In genomic region chr3:59750391-59750790, GRCh38 we compare ENCODE assay signal across 17 cellular contexts.
"Had no signal": no experiment of that assay in that cellular context is flagged by ENCODE, and none has a peak within 500 bp of the region (broad histone marks: within the 10 kb centered on the region; RNA-seq: fewer than 3 reads in every experiment).

No MANE protein-coding gene starts in this region.

- H3K27me3 ChIP-seq: gastrocnemius medialis, heart right ventricle, testis, tibial nerve had no signal

- H3K4me3 ChIP-seq: coronary artery, gastrocnemius medialis, heart right ventricle, testis, tibial nerve had no signal

- H3K27ac ChIP-seq: coronary artery, gastrocnemius medialis, heart right ventricle, testis, tibial nerve had no signal

- H3K27ac Mint-ChIP-seq: naive thymus-derived CD8-positive, alpha-beta T cell; stimulated activated naive B cell treated with anti-CD40 and anti-IgM and Interleukin-4, amounts not matched to agents 10 μg/mL and 1 μg/mL and 100 μg/mL, for 72 hours; stimulated activated naive CD8-positive, alpha-beta T cell treated with anti-CD3 and anti-CD28 coated beads, Interleukin-15, amount 100 ng/mL, for 72 hours had no signal

- H3K4me3 Mint-ChIP-seq: naive thymus-derived CD8-positive, alpha-beta T cell; stimulated activated naive B cell treated with anti-CD40 and anti-IgM and Interleukin-4, amounts not matched to agents 10 μg/mL and 1 μg/mL and 100 μg/mL, for 72 hours; stimulated activated naive CD8-positive, alpha-beta T cell treated with anti-CD3 and anti-CD28 coated beads, Interleukin-15, amount 100 ng/mL, for 72 hours had no signal

- H3K4me1 ChIP-seq: gastrocnemius medialis, testis, tibial nerve had no signal

- H3K36me3 ChIP-seq: gastrocnemius medialis, heart right ventricle, tibial nerve had no signal

- H3K9me3 Mint-ChIP-seq: stimulated activated naive B cell treated with anti-CD40 and anti-IgM and Interleukin-4, amounts not matched to agents 10 μg/mL and 1 μg/mL and 100 μg/mL, for 72 hours had no signal

- ATAC-seq: esophagus mucosa; gastrocnemius medialis; heart right ventricle; naive thymus-derived CD8-positive, alpha-beta T cell; sciatic nerve; stimulated activated naive CD8-positive, alpha-beta T cell treated with anti-CD3 and anti-CD28 coated beads, Interleukin-15, amount 100 ng/mL, for 72 hours had no signal

- H3K27me3 Mint-ChIP-seq: stimulated activated naive B cell treated with anti-CD40 and anti-IgM and Interleukin-4, amounts not matched to agents 10 μg/mL and 1 μg/mL and 100 μg/mL, for 72 hours had no signal

- H3K9me3 ChIP-seq: gastrocnemius medialis, heart right ventricle, testis, tibial nerve had no signal

- DNase-seq: effector CD4-positive, alpha-beta T cell; gastrocnemius medialis; heart right ventricle; hypothalamus; kidney glomerular epithelial cell; mesendoderm; naive thymus-derived CD8-positive, alpha-beta T cell; posterior cingulate gyrus; stimulated activated CD4-positive, alpha-beta T cell treated with anti-CD3 and anti-CD28 coated beads, Interleukin-2, amount 100 ng/mL, for 24 hours; stimulated activated CD4-positive, alpha-beta T cell treated with anti-CD3 and anti-CD28 coated beads, Interleukin-4, amount 100 ng/mL, for 4 hours; stimulated activated naive B cell treated with anti-CD40 and anti-IgM and Interleukin-4, amounts not matched to agents 10 μg/mL and 1 μg/mL and 100 μg/mL, for 72 hours; stimulated activated naive CD8-positive, alpha-beta T cell treated with anti-CD3 and anti-CD28 coated beads, Interleukin-15, amount 100 ng/mL, for 72 hours; testis had no signal
